1 cellular context compared by ENCODE assay signal in genomic region chr13:33351324-33351723, GRCh38.
TF ChIP-seq lines count a peak whose summit lies in the region.

No MANE protein-coding gene starts in this region.

TF ChIP-seq in GM12878, 131 proteins besides CTCF, POLR2A, EP300 and RAD21 (continued from another document):
- TF ChIP-seq ZNF687 (IDR thresholded peaks at IDR 0.05) (no peak), STAT3 (IDR thresholded peaks at IDR 0.05; ENCODE audit: low read depth, low read length) (no peak), RCOR1 (conservative IDR thresholded peaks at IDR 0.05; ENCODE audit: low read depth, low read length) (no peak), TAF1 (IDR thresholded peaks at IDR 0.05; ENCODE audit: borderline replicate concordance, low read depth, low read length) (no peak), POLR2AphosphoS2 (IDR thresholded peaks at IDR 0.05; ENCODE audit: low read depth, low read length) (no peak), ATF7 (IDR thresholded peaks at IDR 0.05; ENCODE audit: low read depth) (no peak), NR2F1 (conservative IDR thresholded peaks at IDR 0.05) (no peak), NR2C1 (IDR thresholded peaks at IDR 0.05) (no peak), KAT2A (conservative IDR thresholded peaks at IDR 0.05; ENCODE audit: control insufficient read depth, low read depth, low read length) (no peak), USF1 (IDR thresholded peaks at IDR 0.05; ENCODE audit: borderline replicate concordance, extremely low read length, insufficient read depth, low read depth, low read length) (no peak), BMI1 (IDR thresholded peaks at IDR 0.05; ENCODE audit: borderline replicate concordance) (no peak), SMAD5 (IDR thresholded peaks at IDR 0.05; ENCODE audit: low read depth) (no peak), CREB1 (IDR thresholded peaks at IDR 0.05; ENCODE audit: low read depth) (no peak), DPF2 (IDR thresholded peaks at IDR 0.05) (no peak)
TF ChIP-seq in GM12878: peak in this region for 0.
